Comparison of ENCODE assay signal across 10 cellular contexts in the genomic region with DNA sequence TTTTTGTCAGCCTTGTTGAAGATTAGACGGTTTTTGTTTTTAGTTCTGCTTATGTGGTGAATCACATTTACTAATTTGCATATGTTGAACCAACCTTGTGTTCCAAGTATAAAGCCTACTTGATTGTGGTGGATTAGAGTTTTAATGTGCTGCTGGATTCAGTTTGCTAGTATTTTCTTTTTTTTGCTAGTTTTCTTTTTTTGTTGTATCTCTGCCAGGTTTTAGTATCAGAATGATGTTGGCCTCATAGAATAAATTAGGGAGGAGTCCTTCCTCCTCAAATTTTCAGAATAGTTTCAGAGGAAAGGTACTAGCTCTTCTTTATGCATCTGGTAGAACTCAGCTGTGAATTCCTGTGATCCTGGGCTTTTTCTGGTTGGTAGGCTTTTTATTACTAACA. TPM values are rescaled to one million over a fixed set of nuclear protein-coding genes. Genes with fewer than 3 reads are reported as not detected.
"Had no signal": no experiment of that assay in that cellular context is flagged by ENCODE, and none has a peak within 500 bp of the region (broad histone marks: within the 10 kb centered on the region; RNA-seq: fewer than 3 reads in every experiment).

A gene with protein sequence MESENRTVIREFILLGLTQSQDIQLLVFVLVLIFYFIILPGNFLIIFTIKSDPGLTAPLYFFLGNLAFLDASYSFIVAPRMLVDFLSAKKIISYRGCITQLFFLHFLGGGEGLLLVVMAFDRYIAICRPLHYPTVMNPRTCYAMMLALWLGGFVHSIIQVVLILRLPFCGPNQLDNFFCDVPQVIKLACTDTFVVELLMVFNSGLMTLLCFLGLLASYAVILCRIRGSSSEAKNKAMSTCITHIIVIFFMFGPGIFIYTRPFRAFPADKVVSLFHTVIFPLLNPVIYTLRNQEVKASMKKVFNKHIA (plus strand): TSS at position 301 of the 400 bp plus-strand sequence. CDS start 23,679 bp downstream, outside the sequence.

RNA-seq across cellular contexts. Expression of the gene that starts here (rescaled TPM):
- total RNA-seq: OCI-LY7, PC-3, PC-9, Peyer's patch, Right ventricle myocardium inferior, Right ventricle myocardium superior, SJCRH30, SJSA1, SK-MEL-5 had no signal
- polyA plus RNA-seq: SK-N-SH had no signal
